Comparison of ENCODE assay signal across 9 cellular contexts in the genomic region with DNA sequence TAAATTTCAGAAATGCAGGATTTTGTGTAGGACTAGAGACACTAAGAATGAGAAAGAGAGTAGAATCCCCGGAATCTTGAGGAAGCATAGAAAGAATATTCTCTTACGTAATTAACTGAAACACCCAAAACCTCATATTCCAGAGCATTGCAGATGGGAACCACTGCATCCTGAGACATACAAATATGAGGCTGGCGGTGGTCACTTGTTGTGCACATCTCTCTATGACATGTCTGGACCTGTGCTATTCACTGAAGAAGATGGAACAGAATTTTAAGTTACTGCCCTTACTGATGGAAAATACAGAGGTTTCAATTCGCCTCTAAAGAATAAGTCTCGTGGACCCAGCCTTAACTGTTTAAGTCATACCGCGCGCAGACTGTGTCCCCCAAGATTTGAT. TPM values are rescaled to one million over a fixed set of nuclear protein-coding genes. Genes with fewer than 3 reads are reported as not detected.
DNase-seq lines count a peak whose midpoint lies in the region; ATAC-seq and TF ChIP-seq lines count a peak whose summit lies in the region.
"Had no signal": no experiment of that assay in that cellular context is flagged by ENCODE, and none has a peak within 500 bp of the region (broad histone marks: within the 10 kb centered on the region; RNA-seq: fewer than 3 reads in every experiment).

No MANE protein-coding gene starts in this region.

- TF ChIP-seq CTCF in WTC11 (IDR thresholded peaks at IDR 0.05): no peak
- TF ChIP-seq CTCF in suprapubic skin (IDR thresholded peaks at IDR 0.05): no peak

- intact Hi-C loops in activated CD4-positive, alpha-beta T cell treated with anti-CD3 and anti-CD28 coated beads, Interleukin-2, amount 10 ng/mL, durations not matched to agents 24 days and 14 days (cut with micrococcal nuclease): loop anchor here (2.0 to 5.0 kb wide), 2 partner anchors 18 to 176 kb away; no protein-coding TSS in a partner anchor

- no peak for TF ChIP-seq EP300 in suprapubic skin (IDR thresholded peaks at IDR 0.05)

- no peak overlapping the region for H3K27ac ChIP-seq in iPS-18a (ENCODE audit: low read length)
- H3K27ac ChIP-seq in suprapubic skin: peak overlapping the region; percentile 81

- H3K4me1 ChIP-seq in iPS-18a (ENCODE audit: control insufficient read depth, low read depth, low read length) (peaks cover 8% of the 10 kb centered on the region), suprapubic skin (peaks cover 16% of the 10 kb centered on the region)

- peaks cover 4% of the 10 kb centered on the region for H3K9me3 Mint-ChIP-seq in activated CD4-positive, alpha-beta T cell treated with anti-CD3 and anti-CD28 coated beads, Interleukin-2, amount 10 ng/mL, durations not matched to agents 24 days and 14 days
- H3K9me3 Mint-ChIP-seq in WTC11: no peaks in the 10 kb centered on the region; the same call in 1 of the 2 replicates

- CTCF ChIA-PET in WTC11 (lab: Charles Lee): interaction anchor here (0.7 to 1.2 kb wide), 3 partner anchors 18 to 312 kb away, joined by 3 to 4 read pairs (median 3); no protein-coding TSS in a partner anchor

- POLR2A ChIA-PET in WTC11 (lab: Charles Lee): interaction anchor here (0.6 to 1.4 kb wide), 3 partner anchors 34 to 437 kb away, joined by 3 to 7 read pairs (median 4); no protein-coding TSS in a partner anchor

- no peaks in the 10 kb centered on the region for H3K36me3 ChIP-seq in iPS-18a (ENCODE audit: control insufficient read depth, low read depth, low read length)
- H3K36me3 ChIP-seq in suprapubic skin: no peaks in the 10 kb centered on the region

- no peak for DNase-seq in activated CD4-positive, alpha-beta T cell treated with anti-CD3 and anti-CD28 coated beads, Interleukin-2, amount 10 ng/mL, durations not matched to agents 24 days and 14 days
- no peak for DNase-seq in activated CD4-positive, alpha-beta T cell treated with anti-CD3 and anti-CD28 coated beads, Interleukin-2, amount 50 U/mL, for 48 hours
- DNase-seq in WTC11 (ENCODE audit: low spot score) (no peak), suprapubic skin (ENCODE audit: low spot score in 2 of 2) (no peak), NCI-H2171 treated with DMSO at 0.1 percent for 48 hours (lab: John Stamatoyannopoulos, UW) (no peak), NCI-H1436 treated with DMSO at 0.1 percent for 48 hours (lab: John Stamatoyannopoulos, UW) (no peak)
- DNase-seq: NCI-H226 had no signal

- H3K27me3 Mint-ChIP-seq in activated CD4-positive, alpha-beta T cell treated with anti-CD3 and anti-CD28 coated beads, Interleukin-2, amount 10 ng/mL, durations not matched to agents 24 days and 14 days: no peaks in the 10 kb centered on the region
- H3K27me3 Mint-ChIP-seq in WTC11 (ENCODE audit: low read depth): peaks cover 18% of the 10 kb centered on the region

- H3K27me3 ChIP-seq in iPS-18a (ENCODE audit: control insufficient read depth, insufficient read depth, low read length): peaks cover 11% of the 10 kb centered on the region
- no peaks in the 10 kb centered on the region for H3K27me3 ChIP-seq in suprapubic skin

- peak overlapping the region; percentile 88 for H3K9ac ChIP-seq in iPS-18a (ENCODE audit: low read length)

- WGBS in suprapubic skin: 54% methylated on average over 8 of the region's 8 CpGs

- H3K27ac Mint-ChIP-seq in activated CD4-positive, alpha-beta T cell treated with anti-CD3 and anti-CD28 coated beads, Interleukin-2, amount 10 ng/mL, durations not matched to agents 24 days and 14 days: peak overlapping the region; percentile 96
- H3K27ac Mint-ChIP-seq in WTC11: no peak overlapping the region

- H3K4me3 ChIP-seq in iPS-18a (ENCODE audit: low read length) (peak overlapping the region; percentile 82), suprapubic skin (peak overlapping the region; percentile 70)

- no peak for ATAC-seq in WTC11
- no peak for ATAC-seq in GM18498 (IDR thresholded peaks at IDR 0.05; ENCODE audit: unreplicated experiment)

- H3K36me3 Mint-ChIP-seq in activated CD4-positive, alpha-beta T cell treated with anti-CD3 and anti-CD28 coated beads, Interleukin-2, amount 10 ng/mL, durations not matched to agents 24 days and 14 days (ENCODE audit: low read depth): peaks cover 26% of the 10 kb centered on the region
- H3K36me3 Mint-ChIP-seq in WTC11: peaks cover 4% of the 10 kb centered on the region; the same call in 1 of the 2 replicates

- peak overlapping the region; percentile 95 for H3K4me3 Mint-ChIP-seq in activated CD4-positive, alpha-beta T cell treated with anti-CD3 and anti-CD28 coated beads, Interleukin-2, amount 10 ng/mL, durations not matched to agents 24 days and 14 days
- H3K4me3 Mint-ChIP-seq in WTC11: peak overlapping the region; percentile 68

- no peak for TF ChIP-seq POLR2A in suprapubic skin (IDR thresholded peaks at IDR 0.05)

- H3K9me3 ChIP-seq in iPS-18a (ENCODE audit: control insufficient read depth, low read depth, low read length) (no peaks in the 10 kb centered on the region), suprapubic skin (no peaks in the 10 kb centered on the region)

- H3K4me1 Mint-ChIP-seq in activated CD4-positive, alpha-beta T cell treated with anti-CD3 and anti-CD28 coated beads, Interleukin-2, amount 10 ng/mL, durations not matched to agents 24 days and 14 days: peaks cover 21% of the 10 kb centered on the region
- H3K4me1 Mint-ChIP-seq in WTC11: peaks cover 17% of the 10 kb centered on the region

TF ChIP-seq in WTC11, 78 proteins besides CTCF, POLR2A, EP300 and RAD21:
- TF ChIP-seq ZNF232 (CRISPR knock-in tag; IDR thresholded peaks at IDR 0.05) (no peak), JAZF1 (CRISPR knock-in tag; IDR thresholded peaks at IDR 0.05) (no peak), TCF7 (CRISPR knock-in tag; IDR thresholded peaks at IDR 0.05; ENCODE audit: low read depth) (no peak), RELA (CRISPR knock-in tag; IDR thresholded peaks at IDR 0.05; ENCODE audit: borderline replicate concordance) (no peak), MYBL2 (CRISPR knock-in tag; IDR thresholded peaks at IDR 0.05) (no peak), NR3C1 (CRISPR knock-in tag; conservative IDR thresholded peaks at IDR 0.05; ENCODE audit: low read depth) (no peak), ESRRA (CRISPR knock-in tag; IDR thresholded peaks at IDR 0.05; ENCODE audit: borderline replicate concordance) (no peak), TEAD4 (CRISPR knock-in tag; IDR thresholded peaks at IDR 0.05) (no peak), ATF1 (CRISPR knock-in tag; IDR thresholded peaks at IDR 0.05) (no peak), ZBTB21 (CRISPR knock-in tag; IDR thresholded peaks at IDR 0.05; ENCODE audit: borderline replicate concordance) (no peak)
- TF ChIP-seq, protein P1, sequence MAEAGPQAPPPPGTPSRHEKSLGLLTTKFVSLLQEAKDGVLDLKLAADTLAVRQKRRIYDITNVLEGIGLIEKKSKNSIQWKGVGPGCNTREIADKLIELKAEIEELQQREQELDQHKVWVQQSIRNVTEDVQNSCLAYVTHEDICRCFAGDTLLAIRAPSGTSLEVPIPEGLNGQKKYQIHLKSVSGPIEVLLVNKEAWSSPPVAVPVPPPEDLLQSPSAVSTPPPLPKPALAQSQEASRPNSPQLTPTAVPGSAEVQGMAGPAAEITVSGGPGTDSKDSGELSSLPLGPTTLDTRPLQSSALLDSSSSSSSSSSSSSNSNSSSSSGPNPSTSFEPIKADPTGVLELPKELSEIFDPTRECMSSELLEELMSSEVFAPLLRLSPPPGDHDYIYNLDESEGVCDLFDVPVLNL (CRISPR knock-in tag; IDR thresholded peaks at IDR 0.05; ENCODE audit: borderline replicate concordance, low read depth): no peak
- TF ChIP-seq, protein P2, sequence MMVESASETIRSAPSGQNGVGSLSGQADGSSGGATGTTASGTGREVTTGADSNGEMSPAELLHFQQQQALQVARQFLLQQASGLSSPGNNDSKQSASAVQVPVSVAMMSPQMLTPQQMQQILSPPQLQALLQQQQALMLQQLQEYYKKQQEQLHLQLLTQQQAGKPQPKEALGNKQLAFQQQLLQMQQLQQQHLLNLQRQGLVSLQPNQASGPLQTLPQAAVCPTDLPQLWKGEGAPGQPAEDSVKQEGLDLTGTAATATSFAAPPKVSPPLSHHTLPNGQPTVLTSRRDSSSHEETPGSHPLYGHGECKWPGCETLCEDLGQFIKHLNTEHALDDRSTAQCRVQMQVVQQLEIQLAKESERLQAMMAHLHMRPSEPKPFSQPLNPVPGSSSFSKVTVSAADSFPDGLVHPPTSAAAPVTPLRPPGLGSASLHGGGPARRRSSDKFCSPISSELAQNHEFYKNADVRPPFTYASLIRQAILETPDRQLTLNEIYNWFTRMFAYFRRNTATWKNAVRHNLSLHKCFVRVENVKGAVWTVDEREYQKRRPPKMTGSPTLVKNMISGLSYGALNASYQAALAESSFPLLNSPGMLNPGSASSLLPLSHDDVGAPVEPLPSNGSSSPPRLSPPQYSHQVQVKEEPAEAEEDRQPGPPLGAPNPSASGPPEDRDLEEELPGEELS (CRISPR knock-in tag; IDR thresholded peaks at IDR 0.05): no peak
- TF ChIP-seq, protein P3, sequence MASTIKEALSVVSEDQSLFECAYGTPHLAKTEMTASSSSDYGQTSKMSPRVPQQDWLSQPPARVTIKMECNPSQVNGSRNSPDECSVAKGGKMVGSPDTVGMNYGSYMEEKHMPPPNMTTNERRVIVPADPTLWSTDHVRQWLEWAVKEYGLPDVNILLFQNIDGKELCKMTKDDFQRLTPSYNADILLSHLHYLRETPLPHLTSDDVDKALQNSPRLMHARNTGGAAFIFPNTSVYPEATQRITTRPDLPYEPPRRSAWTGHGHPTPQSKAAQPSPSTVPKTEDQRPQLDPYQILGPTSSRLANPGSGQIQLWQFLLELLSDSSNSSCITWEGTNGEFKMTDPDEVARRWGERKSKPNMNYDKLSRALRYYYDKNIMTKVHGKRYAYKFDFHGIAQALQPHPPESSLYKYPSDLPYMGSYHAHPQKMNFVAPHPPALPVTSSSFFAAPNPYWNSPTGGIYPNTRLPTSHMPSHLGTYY (CRISPR knock-in tag; IDR thresholded peaks at IDR 0.05): no peak
TF ChIP-seq in WTC11: peak in this region for 0.

RNA-seq across cellular contexts. Expression of a gene that starts 0.8 kb away (rescaled TPM):
- 73.7 and 78.8 TPM in 2 replicates for total RNA-seq in activated CD4-positive, alpha-beta T cell treated with anti-CD3 and anti-CD28 coated beads, Interleukin-2, amount 10 ng/mL, durations not matched to agents 24 days and 14 days
- 15.2 to 19.5 TPM (median 17.7 TPM) in 3 replicates for total RNA-seq in WTC11 (2021)
- 10 to 100 TPM in 3 of 4 donors, 1 to 10 TPM in 1; 9.5 to 21.2 (median 11.8) TPM for total RNA-seq in suprapubic skin

RNA-seq across cellular contexts. Expression of a gene that starts 1.4 kb away (rescaled TPM):
- 0.07 TPM in 2 replicates for total RNA-seq in activated CD4-positive, alpha-beta T cell treated with anti-CD3 and anti-CD28 coated beads, Interleukin-2, amount 10 ng/mL, durations not matched to agents 24 days and 14 days
- total RNA-seq in WTC11 (2021) (0.76 to 1.4 TPM (median 1.3 TPM) in 3 replicates), suprapubic skin (under 1 TPM in 3 of 4 donors, not detected in 1; 0.15 to 0.34 (median 0.32) TPM)
